25 cellular contexts compared by ENCODE assay signal in the genomic region with DNA sequence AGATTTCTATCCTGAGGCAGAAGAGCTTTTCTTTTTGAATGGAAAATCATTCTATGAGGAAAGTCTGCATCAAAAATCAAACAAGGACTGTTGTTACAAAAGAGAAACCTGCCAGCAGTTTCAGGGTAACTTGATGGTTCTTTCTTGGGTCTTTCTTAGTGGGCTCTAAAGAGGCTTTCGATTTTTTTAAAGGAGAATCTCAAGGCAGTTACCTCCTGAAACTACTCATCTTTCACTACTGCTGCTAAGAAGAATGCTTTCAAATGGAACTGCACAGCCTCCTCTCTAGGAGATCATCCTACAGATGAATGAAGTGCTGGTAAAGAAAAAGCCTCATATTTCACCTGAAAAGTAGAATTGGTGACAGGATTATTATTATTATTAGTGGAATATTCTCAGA.
"Had no signal": no experiment of that assay in that cellular context is flagged by ENCODE, and none has a peak within 500 bp of the region (broad histone marks: within the 10 kb centered on the region; RNA-seq: fewer than 3 reads in every experiment).

No MANE protein-coding gene starts in this region.

- H3K27me3 ChIP-seq: MG63 had no signal

- H3K4me3 ChIP-seq: MG63 had no signal

- H3K27ac ChIP-seq: KMS-11 had no signal

- H3K9me3 ChIP-seq: MG63 had no signal

- H3K9ac ChIP-seq: KMS-11 had no signal

- DNase-seq: activated CD4-positive, alpha-beta memory T cell treated with anti-CD3 and anti-CD28 coated beads, Interleukin-2, amount 10 ng/mL, durations not matched to agents 7 days and 5 days; activated CD4-positive, alpha-beta T cell treated with anti-CD3 and anti-CD28 coated beads for 36 hours; activated CD4-positive, alpha-beta T cell treated with anti-CD3 and anti-CD28 coated beads, Interleukin-2, amount 50 U/mL, for 1 hour; activated CD4-positive, CD25-positive, alpha-beta regulatory T cell; activated gamma-delta T cell; activated naive CD4-positive, alpha-beta T cell treated with anti-CD3 and anti-CD28 coated beads for 36 hours; activated T-cell treated with anti-CD3 and anti-CD28 coated beads for 4 hours; activated T-cell treated with anti-CD3 and anti-CD28 coated beads, Interleukin-2, amount 50 U/mL, for 48 hours; amygdala; MG63; NCI-H1105; NCI-H1436; NCI-H187; NCI-H2081 treated with DMSO at 0.1 percent for 48 hours; NCI-H446; NCI-H526; NCI-H82; NK-92 treated with Interleukin-12 subunit alpha and Interleukin-12 subunit beta, amount 100 ng/mL, for 24 hours; PC-3; SHP77 treated with DMSO at 0.1 percent for 48 hours; T-cell; T-helper 2 cell; T1000 had no signal

- H3K36me3 ChIP-seq: MG63 had no signal

- H3K4me2 ChIP-seq: KMS-11 had no signal

- ATAC-seq: activated CD4-positive, alpha-beta T cell treated with anti-CD3 and anti-CD28 coated beads for 36 hours; activated T-helper 17 cell treated with anti-CD3 and anti-CD28 coated beads, Interleukin-2, amount 50 U/mL, for 72 hours; PC-3; T-cell had no signal
